In the genomic region with DNA sequence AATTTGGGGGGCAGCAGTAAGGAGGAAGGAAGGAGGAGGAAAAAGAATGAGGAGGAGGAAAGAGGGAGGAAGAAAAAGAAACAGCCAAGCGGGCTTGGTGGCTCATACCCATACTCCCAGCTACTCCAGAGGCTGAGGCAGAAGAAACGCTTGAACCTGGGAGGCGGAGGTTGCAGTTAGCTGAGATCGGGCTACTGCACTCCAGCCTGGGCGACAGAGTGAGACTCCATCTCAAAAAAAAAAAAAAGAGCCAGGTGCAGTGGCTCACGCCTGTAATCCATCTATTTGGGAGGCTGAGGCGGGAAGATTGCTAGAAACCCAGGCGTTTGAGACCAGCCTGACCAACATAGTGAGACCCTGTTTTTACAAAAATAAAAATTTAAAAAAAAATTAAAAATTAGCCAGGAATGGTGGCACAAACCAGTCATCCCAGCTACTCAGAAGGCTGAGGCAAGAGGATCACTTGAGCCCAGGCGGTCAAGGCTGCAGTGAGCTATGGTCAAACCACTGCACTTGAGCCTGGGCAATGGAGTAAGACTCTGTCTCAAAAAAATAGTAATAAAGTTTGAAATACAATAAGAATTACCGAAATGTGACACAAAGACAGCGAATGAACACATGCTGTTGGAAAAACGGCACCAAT, we compare ENCODE assay signal across 8 cellular contexts. TPM values are rescaled to one million over a fixed set of nuclear protein-coding genes. Genes with fewer than 3 reads are reported as not detected.
DNase-seq lines count a peak whose midpoint lies in the region; ATAC-seq and TF ChIP-seq lines count a peak whose summit lies in the region.

No MANE protein-coding gene starts in this region.

- peak overlapping the region; percentile 25 to 67 for H3K18ac ChIP-seq in mesenchymal stem cell (ENCODE audit: low read depth in 1 of 2, low read length in 2 of 2)

- no peak overlapping the region for H2BK5ac ChIP-seq in mesenchymal stem cell (ENCODE audit: low read depth, low read length, poor library complexity, severe bottlenecking)

- peaks cover 10% of the 10 kb centered on the region for H3K4me1 ChIP-seq in mesenchymal stem cell (ENCODE audit: control insufficient read depth, insufficient read depth, low read depth, low read length)

- peak overlapping the region; percentile 34 for H3K4me2 ChIP-seq in mesenchymal stem cell (ENCODE audit: low read length, poor library complexity, severe bottlenecking)

- peak overlapping the region; percentile 24 for H2BK120ac ChIP-seq in mesenchymal stem cell (ENCODE audit: low read depth, low read length)

- no peaks in the 10 kb centered on the region for H3K79me1 ChIP-seq in mesenchymal stem cell (replicated peaks; ENCODE audit: low read length, poor library complexity, severe bottlenecking)

- H3K27me3 Mint-ChIP-seq in activated naive CD8-positive, alpha-beta T cell treated with anti-CD3 and anti-CD28 coated beads, Interleukin-2, amount 50 U/mL, for 24 hours, result no peaks in the 10 kb centered on the region

- no peaks in the 10 kb centered on the region for H3K36me3 Mint-ChIP-seq in activated naive CD8-positive, alpha-beta T cell treated with anti-CD3 and anti-CD28 coated beads, Interleukin-2, amount 50 U/mL, for 24 hours (ENCODE audit: low read depth)

- 67% methylated on average over 8 of the region's 12 CpGs for WGBS in mesenchymal stem cell

- H3K36me3 ChIP-seq in BJ (ENCODE audit: control insufficient read depth, insufficient read depth, low read length) (no peaks in the 10 kb centered on the region), mesenchymal stem cell (ENCODE audit: control insufficient read depth in 1 of 2, insufficient read depth in 2 of 2, low read depth in 1 of 2, low read length in 2 of 2) (peaks cover 0 to under 1% of the 10 kb centered on the region in 2 experiments)

- no peak overlapping the region for H2AK5ac ChIP-seq in mesenchymal stem cell (ENCODE audit: low read length, severe bottlenecking)

- H3K9me3 ChIP-seq in mesenchymal stem cell (ENCODE audit: control insufficient read depth, low read length), result no peaks in the 10 kb centered on the region

- H3K27me3 ChIP-seq in BJ (ENCODE audit: control insufficient read depth, insufficient read depth, low read length), result no peaks in the 10 kb centered on the region
- no peaks in the 10 kb centered on the region for H3K27me3 ChIP-seq in mesenchymal stem cell (ENCODE audit: control insufficient read depth in 1 of 2, insufficient read depth in 1 of 2, low read length in 2 of 2)

- DNase-seq in BJ (ENCODE audit: low read depth) (no peak), mesenchymal stem cell (no peak), hepatic stellate cell (ENCODE audit: low spot score) (no peak), CD1c-positive myeloid dendritic cell (ENCODE audit: extremely low spot score) (no peak), GM20000 (ENCODE audit: low spot score) (no peak)
- DNase-seq in activated naive CD8-positive, alpha-beta T cell treated with anti-CD3 and anti-CD28 coated beads, Interleukin-2, amount 50 U/mL, for 24 hours, result no peak

- H4K91ac ChIP-seq in mesenchymal stem cell (ENCODE audit: low read length), result peak overlapping the region; percentile 75

- TF ChIP-seq CTCF in BJ (IDR thresholded peaks at IDR 0.05; ENCODE audit: insufficient read depth, low read depth, low read length) (no peak), GM20000 (IDR thresholded peaks at IDR 0.05; ENCODE audit: extremely low read depth, missing control alignments) (no peak)

- ATAC-seq in HG02610 (IDR thresholded peaks at IDR 0.05; ENCODE audit: unreplicated experiment) (peak; percentile 8), GM18867 (IDR thresholded peaks at IDR 0.05; ENCODE audit: unreplicated experiment) (no peak)
- no peak for ATAC-seq in activated naive CD8-positive, alpha-beta T cell treated with anti-CD3 and anti-CD28 coated beads, Interleukin-2, amount 50 U/mL, for 24 hours

- peak overlapping the region in 1 of 2 experiments; percentile 81 for H3K4ac ChIP-seq in mesenchymal stem cell (ENCODE audit: low read depth in 1 of 2, low read length in 2 of 2)

- H3K9me3 Mint-ChIP-seq in activated naive CD8-positive, alpha-beta T cell treated with anti-CD3 and anti-CD28 coated beads, Interleukin-2, amount 50 U/mL, for 24 hours, result no peaks in the 10 kb centered on the region

- H3K14ac ChIP-seq in mesenchymal stem cell (ENCODE audit: low read length in 2 of 2), result no peak overlapping the region

- peak overlapping the region; percentile 80 for H3K9ac ChIP-seq in mesenchymal stem cell (ENCODE audit: low read length)

- H4K8ac ChIP-seq in mesenchymal stem cell (ENCODE audit: low read length), result peak overlapping the region; percentile 53

- POLR2A ChIA-PET in BJ (lab: Charles Lee), result interaction anchor here (0.6 kb wide), 1 partner anchor 249 kb away, joined by 6 read pairs; no protein-coding TSS in a partner anchor

- no peak overlapping the region for H2BK15ac ChIP-seq in mesenchymal stem cell (ENCODE audit: low read depth, poor library complexity, severe bottlenecking)

- H3K27ac Mint-ChIP-seq in activated naive CD8-positive, alpha-beta T cell treated with anti-CD3 and anti-CD28 coated beads, Interleukin-2, amount 50 U/mL, for 24 hours, result no peak overlapping the region

- peak overlapping the region in 1 of 2 experiments; percentile 72 for H2BK12ac ChIP-seq in mesenchymal stem cell (ENCODE audit: low read length in 2 of 2)

- no peak overlapping the region for H3K23ac ChIP-seq in mesenchymal stem cell (ENCODE audit: low read length in 2 of 2)

- peaks cover 10% of the 10 kb centered on the region for H3K4me1 Mint-ChIP-seq in activated naive CD8-positive, alpha-beta T cell treated with anti-CD3 and anti-CD28 coated beads, Interleukin-2, amount 50 U/mL, for 24 hours

- CTCF ChIA-PET in BJ (lab: Yijun Ruan, JAX), result no interaction called here

- H3K4me3 Mint-ChIP-seq in activated naive CD8-positive, alpha-beta T cell treated with anti-CD3 and anti-CD28 coated beads, Interleukin-2, amount 50 U/mL, for 24 hours, result peak overlapping the region; percentile 65

- peak overlapping the region; percentile 77 for H3K27ac ChIP-seq in mesenchymal stem cell (ENCODE audit: low read length, poor library complexity, severe bottlenecking)

- no peak overlapping the region for H2AFZ ChIP-seq in mesenchymal stem cell (ENCODE audit: low read depth, low read length)

- H3K4me3 ChIP-seq in BJ (ENCODE audit: low read depth, low read length) (peak overlapping the region; percentile 32), mesenchymal stem cell (ENCODE audit: insufficient read depth in 1 of 2, low read depth in 1 of 2, low read length in 2 of 2) (peak overlapping the region in 1 of 2 experiments; percentile 70)

RNA-seq across cellular contexts. Expression of a gene that starts 14.1 kb away (rescaled TPM):
- polyA plus RNA-seq in BJ (2011; rRNA removed), result 24.7 and 24.8 TPM in 2 replicates
- 22.5 and 32.3 TPM in 2 replicates for polyA minus RNA-seq in BJ (2011; rRNA and poly(A)+ RNA removed)
- polyA plus RNA-seq in mesenchymal stem cell (2013, experiment 1 of 2), result 17.4 TPM
- polyA plus RNA-seq in mesenchymal stem cell (2013, experiment 2 of 2), result 17.1 TPM

RNA-seq across cellular contexts. Expression of a gene that starts 24.9 kb away (rescaled TPM):
- polyA plus RNA-seq in BJ (2011; rRNA removed), result 37.1 and 57.2 TPM in 2 replicates
- polyA minus RNA-seq in BJ (2011; rRNA and poly(A)+ RNA removed), result 22.9 and 28.6 TPM in 2 replicates
- polyA plus RNA-seq in mesenchymal stem cell (2013, experiment 1 of 2), result 18.9 TPM
- 18.4 TPM for polyA plus RNA-seq in mesenchymal stem cell (2013, experiment 2 of 2)
